ENCODE assay signal across 27 cellular contexts in genomic region chr17:5080591-5080990, GRCh38. TPM values are rescaled to one million over a fixed set of nuclear protein-coding genes. Genes with fewer than 3 reads are reported as not detected.
A peak's percentile ranks its signal among the peaks of the same experiment; 100 is the strongest.
DNase-seq lines count a peak whose midpoint lies in the region; ATAC-seq lines count a peak whose summit lies in the region.
"Had no signal": no experiment of that assay in that cellular context is flagged by ENCODE, and none has a peak within 500 bp of the region (broad histone marks: within the 10 kb centered on the region; RNA-seq: fewer than 3 reads in every experiment).

No MANE protein-coding gene starts in this region.

- H3K36me3 ChIP-seq in CD8-positive, alpha-beta memory T cell (ENCODE audit: insufficient read depth, low read length) = no peaks in the 10 kb centered on the region
- H3K36me3 ChIP-seq: HAP-1 had no signal

- H3K9me3 ChIP-seq in CD8-positive, alpha-beta memory T cell (ENCODE audit: low read length) = peaks cover 1% of the 10 kb centered on the region

- no peaks in the 10 kb centered on the region for H3K27me3 Mint-ChIP-seq in activated CD4-positive, alpha-beta T cell treated with anti-CD3 and anti-CD28 coated beads, Interleukin-2, amount 10 ng/mL, durations not matched to agents 7 days and 5 days
- H3K27me3 Mint-ChIP-seq in CD8-positive, alpha-beta memory T cell = no peaks in the 10 kb centered on the region
- H3K27me3 Mint-ChIP-seq in central memory CD8-positive, alpha-beta T cell = no peaks in the 10 kb centered on the region
- no peaks in the 10 kb centered on the region for H3K27me3 Mint-ChIP-seq in naive thymus-derived CD8-positive, alpha-beta T cell
- H3K27me3 Mint-ChIP-seq: CD4-positive, CD25-positive, alpha-beta regulatory T cell had no signal

- H3K4me1 ChIP-seq in CD8-positive, alpha-beta memory T cell (ENCODE audit: insufficient read depth, low read length) = peaks cover 9% of the 10 kb centered on the region

- H3K4me1 Mint-ChIP-seq in activated CD4-positive, alpha-beta T cell treated with anti-CD3 and anti-CD28 coated beads, Interleukin-2, amount 10 ng/mL, durations not matched to agents 7 days and 5 days = peaks cover 26% of the 10 kb centered on the region
- peaks cover 29 to 46% (median 38%) of the 10 kb centered on the region in 3 donors for H3K4me1 Mint-ChIP-seq in CD8-positive, alpha-beta memory T cell
- H3K4me1 Mint-ChIP-seq in central memory CD8-positive, alpha-beta T cell = peaks cover 34% of the 10 kb centered on the region
- H3K4me1 Mint-ChIP-seq in naive thymus-derived CD8-positive, alpha-beta T cell = peaks cover 16 to 38% (median 33%) of the 10 kb centered on the region in 4 donors

- H3K27me3 ChIP-seq in CD8-positive, alpha-beta memory T cell (ENCODE audit: insufficient read depth, low read length, poor library complexity, severe bottlenecking) = no peaks in the 10 kb centered on the region
- H3K27me3 ChIP-seq: BLaER1 had no signal

- no peak for DNase-seq in activated CD4-positive, alpha-beta T cell treated with anti-CD3 and anti-CD28 coated beads, Interleukin-2, amount 10 ng/mL, durations not matched to agents 7 days and 5 days
- no peak for DNase-seq in activated CD4-positive, alpha-beta T cell treated with anti-CD3 and anti-CD28 coated beads, Interleukin-2, amount 50 U/mL, for 1 hour
- DNase-seq in CD8-positive, alpha-beta memory T cell = no peak
- DNase-seq in central memory CD8-positive, alpha-beta T cell (ENCODE audit: low spot score in 2 of 2) = no peak
- DNase-seq in naive thymus-derived CD8-positive, alpha-beta T cell = no peak
- no peak for DNase-seq in activated effector memory CD4-positive, alpha-beta T cell treated with Interleukin-2 at 50 U/mL for 16 hours
- DNase-seq in NCI-H187 treated with DMSO at 0.1 percent for 48 hours (lab: John Stamatoyannopoulos, UW) = no peak
- DNase-seq: 8988T; ACHN; CD4-positive, CD25-positive, alpha-beta regulatory T cell; COR-L47; IMR-90; NCI-H1048; NCI-H1417; NCI-H1694; NCI-H2081; NCI-H2227 treated with DMSO at 0.1 percent for 48 hours; NCI-H526 treated with DMSO at 0.1 percent for 48 hours; SHP77 treated with DMSO at 0.1 percent for 48 hours had no signal

- CTCF ChIA-PET in activated CD4-positive, alpha-beta T cell treated with anti-CD3 and anti-CD28 coated beads, Interleukin-2, amount 10 ng/mL, durations not matched to agents 7 days and 5 days (lab: Charles Lee) = interaction anchor here (0.6 to 0.7 kb wide), 3 partner anchors 199 to 447 kb away, joined by 3 to 6 read pairs (median 3); no protein-coding TSS in a partner anchor
- CTCF ChIA-PET in CD8-positive, alpha-beta memory T cell (lab: Charles Lee) = no interaction called here

- H3K27ac Mint-ChIP-seq in activated CD4-positive, alpha-beta T cell treated with anti-CD3 and anti-CD28 coated beads, Interleukin-2, amount 10 ng/mL, durations not matched to agents 7 days and 5 days = peak overlapping the region; percentile 21
- peak overlapping the region in 3 of 8 donors; percentile 49 to 78 (median 52) for H3K27ac Mint-ChIP-seq in CD8-positive, alpha-beta memory T cell
- H3K27ac Mint-ChIP-seq in central memory CD8-positive, alpha-beta T cell (ENCODE audit: low read depth) = no peak overlapping the region
- peak overlapping the region in 6 of 10 donors; percentile 21 to 90 (median 58) for H3K27ac Mint-ChIP-seq in naive thymus-derived CD8-positive, alpha-beta T cell
- H3K27ac Mint-ChIP-seq: CD4-positive, CD25-positive, alpha-beta regulatory T cell; GM23338 had no signal

- no peak overlapping the region for H3K27ac ChIP-seq in CD8-positive, alpha-beta memory T cell (ENCODE audit: low read depth, low read length)
- H3K27ac ChIP-seq: BLaER1, KMS-11 had no signal

- H3K4me3 Mint-ChIP-seq in activated CD4-positive, alpha-beta T cell treated with anti-CD3 and anti-CD28 coated beads, Interleukin-2, amount 10 ng/mL, durations not matched to agents 7 days and 5 days = no peak overlapping the region
- H3K4me3 Mint-ChIP-seq in CD8-positive, alpha-beta memory T cell = peak overlapping the region in 4 of 7 donors; percentile 19 to 71 (median 50)
- H3K4me3 Mint-ChIP-seq in central memory CD8-positive, alpha-beta T cell = peak overlapping the region; percentile 13
- H3K4me3 Mint-ChIP-seq in naive thymus-derived CD8-positive, alpha-beta T cell = peak overlapping the region in 5 of 10 donors; percentile 11 to 78 (median 40)
- H3K4me3 Mint-ChIP-seq: GM23338 had no signal

- POLR2A ChIA-PET in activated CD4-positive, alpha-beta T cell treated with anti-CD3 and anti-CD28 coated beads, Interleukin-2, amount 10 ng/mL, durations not matched to agents 7 days and 5 days (lab: Charles Lee) = no interaction called here
- POLR2A ChIA-PET in CD8-positive, alpha-beta memory T cell (lab: Charles Lee) = interaction anchor here (0.7 kb wide), 1 partner anchor 14 kb away, joined by 6 read pairs; no protein-coding TSS in a partner anchor
- POLR2A ChIA-PET in naive thymus-derived CD8-positive, alpha-beta T cell (lab: Charles Lee) = interaction anchor here (0.6 to 1.6 kb wide), 3 partner anchors 10 to 1672 kb away, joined by 4 to 6 read pairs (median 5); no protein-coding TSS in a partner anchor

- H3K4me3 ChIP-seq in CD8-positive, alpha-beta memory T cell (ENCODE audit: low read length) = no peak overlapping the region
- H3K4me3 ChIP-seq: BLaER1, GM23338, HAP-1 had no signal

- peaks cover 22% of the 10 kb centered on the region for H3K9me3 Mint-ChIP-seq in activated CD4-positive, alpha-beta T cell treated with anti-CD3 and anti-CD28 coated beads, Interleukin-2, amount 10 ng/mL, durations not matched to agents 7 days and 5 days
- H3K9me3 Mint-ChIP-seq in CD8-positive, alpha-beta memory T cell = peaks cover 5 to 15% (median 12%) of the 10 kb centered on the region in 5 donors
- H3K9me3 Mint-ChIP-seq in central memory CD8-positive, alpha-beta T cell = no peaks in the 10 kb centered on the region
- H3K9me3 Mint-ChIP-seq in naive thymus-derived CD8-positive, alpha-beta T cell = peaks cover 0 to 24% (median 11%) of the 10 kb centered on the region in 9 donors

- peaks cover 44% of the 10 kb centered on the region for H3K36me3 Mint-ChIP-seq in activated CD4-positive, alpha-beta T cell treated with anti-CD3 and anti-CD28 coated beads, Interleukin-2, amount 10 ng/mL, durations not matched to agents 7 days and 5 days (ENCODE audit: low read depth)
- peaks cover 17 to 33% (median 23%) of the 10 kb centered on the region in 3 donors for H3K36me3 Mint-ChIP-seq in CD8-positive, alpha-beta memory T cell
- H3K36me3 Mint-ChIP-seq in central memory CD8-positive, alpha-beta T cell (ENCODE audit: insufficient read depth) = peaks cover 18% of the 10 kb centered on the region
- H3K36me3 Mint-ChIP-seq in naive thymus-derived CD8-positive, alpha-beta T cell = peaks cover 18 to 37% (median 30%) of the 10 kb centered on the region in 3 donors

- ATAC-seq in central memory CD8-positive, alpha-beta T cell (replicated peaks; ENCODE audit: extremely low read depth, poor library complexity, severe bottlenecking) = no peak
- ATAC-seq in naive thymus-derived CD8-positive, alpha-beta T cell = no peak
- ATAC-seq in HG02642 (IDR thresholded peaks at IDR 0.05; ENCODE audit: poor library complexity, unreplicated experiment) = no peak
- ATAC-seq: GM23338, Panc1 had no signal

RNA-seq across cellular contexts. Expression of gene ZFP3, which starts 2.3 kb away (rescaled TPM):
- 1 to 10 TPM; 6.5 to 7.5 TPM for total RNA-seq in activated CD4-positive, alpha-beta T cell treated with anti-CD3 and anti-CD28 coated beads, Interleukin-2, amount 10 ng/mL, durations not matched to agents 7 days and 5 days
- total RNA-seq in CD8-positive, alpha-beta memory T cell = 1 to 10 TPM; 3.7 to 4.2 TPM
- polyA plus RNA-seq in CD8-positive, alpha-beta memory T cell = 0.75 TPM
- total RNA-seq in naive thymus-derived CD8-positive, alpha-beta T cell = 10 to 100 TPM; 12.6 to 12.7 TPM
- polyA plus RNA-seq in naive thymus-derived CD8-positive, alpha-beta T cell = 1 to 10 TPM in 2 of 3 donors, under 1 TPM in 1; 0.51 to 2.1 (median 1.6) TPM
- total RNA-seq: NCI-H460 had no signal

RNA-seq across cellular contexts. Expression of gene ZNF232, which starts 31.1 kb away (rescaled TPM):
- 10 to 100 TPM in 1 of 2 experiments, 1 to 10 TPM in 1; 9.3 to 12.0 TPM for total RNA-seq in activated CD4-positive, alpha-beta T cell treated with anti-CD3 and anti-CD28 coated beads, Interleukin-2, amount 10 ng/mL, durations not matched to agents 7 days and 5 days
- total RNA-seq in CD8-positive, alpha-beta memory T cell = 10 to 100 TPM; 21.8 to 22.9 TPM
- 5.7 TPM for polyA plus RNA-seq in CD8-positive, alpha-beta memory T cell
- 10 to 100 TPM; 14.0 to 18.9 TPM for total RNA-seq in naive thymus-derived CD8-positive, alpha-beta T cell
- polyA plus RNA-seq in naive thymus-derived CD8-positive, alpha-beta T cell = 1 to 10 TPM; 6.0 to 10.0 (median 7.3) TPM

RNA-seq across cellular contexts. Expression of gene USP6, which starts 35.2 kb away (rescaled TPM):
- total RNA-seq in activated CD4-positive, alpha-beta T cell treated with anti-CD3 and anti-CD28 coated beads, Interleukin-2, amount 10 ng/mL, durations not matched to agents 7 days and 5 days = under 1 TPM; 0.05 to 0.06 TPM
- under 1 TPM in 1 of 2 experiments, not detected in 1; 0.09 TPM for total RNA-seq in CD8-positive, alpha-beta memory T cell
- 0.05 TPM for polyA plus RNA-seq in CD8-positive, alpha-beta memory T cell
- under 1 TPM; 0.33 to 0.39 TPM for total RNA-seq in naive thymus-derived CD8-positive, alpha-beta T cell
- under 1 TPM; 0.02 to 0.06 (median 0.05) TPM for polyA plus RNA-seq in naive thymus-derived CD8-positive, alpha-beta T cell
- total RNA-seq: CD4-positive, CD25-positive, alpha-beta regulatory T cell; IMR-90; NCI-H460 had no signal

RNA-seq across cellular contexts. Expression of gene SLC52A1, which starts 45.4 kb away (rescaled TPM):
- total RNA-seq in activated CD4-positive, alpha-beta T cell treated with anti-CD3 and anti-CD28 coated beads, Interleukin-2, amount 10 ng/mL, durations not matched to agents 7 days and 5 days = under 1 TPM; 0.48 to 0.82 TPM
- total RNA-seq in CD8-positive, alpha-beta memory T cell = under 1 TPM; 0.35 to 0.64 TPM
- 0.12 TPM for polyA plus RNA-seq in CD8-positive, alpha-beta memory T cell
- total RNA-seq in naive thymus-derived CD8-positive, alpha-beta T cell = under 1 TPM in 1 of 2 experiments, not detected in 1; 0.25 TPM
- not detected for polyA plus RNA-seq in naive thymus-derived CD8-positive, alpha-beta T cell
- total RNA-seq: IMR-90, OCI-LY7 had no signal
- polyA plus RNA-seq: IMR-90 had no signal
